Comparison of ENCODE assay signal across 31 cellular contexts in genomic region chr5:89520771-89521170, GRCh38.
"Had no signal": no experiment of that assay in that cellular context is flagged by ENCODE, and none has a peak within 500 bp of the region (broad histone marks: within the 10 kb centered on the region; RNA-seq: fewer than 3 reads in every experiment).

No MANE protein-coding gene starts in this region.

- H3K4me3 Mint-ChIP-seq: activated B cell treated with CpG ODN at 0.5 μM for 24 hours; activated CD8-positive, alpha-beta T cell treated with anti-CD3 and anti-CD28 coated beads for 36 hours; activated naive CD8-positive, alpha-beta T cell; activated T-cell treated with anti-CD3 and anti-CD28 coated beads, Interleukin-2, amount 50 U/mL, for 4 hours; activated T-helper 17 cell treated with anti-CD3 and anti-CD28 coated beads, Interleukin-2, amount 50 U/mL, for 72 hours; T-cell; T-helper 1 cell treated with Interleukin-12 subunit alpha and Interleukin-12 subunit beta and Interleukin-4 antibody, amounts not matched to agents 30 μg/mL and 1 μg/mL, for 36 hours; T-helper 2 cell treated with Interferon-gamma antibody and Interleukin-4, amounts not matched to agents 5 μg/mL and 100 μg/mL, for 36 hours had no signal

- H3K27ac Mint-ChIP-seq: activated B cell treated with CpG ODN at 0.5 μM for 24 hours; activated CD8-positive, alpha-beta T cell treated with anti-CD3 and anti-CD28 coated beads for 36 hours; activated naive CD8-positive, alpha-beta T cell; activated T-helper 17 cell treated with anti-CD3 and anti-CD28 coated beads, Interleukin-2, amount 50 U/mL, for 72 hours; T-cell; T-helper 1 cell treated with Interleukin-12 subunit alpha and Interleukin-12 subunit beta and Interleukin-4 antibody, amounts not matched to agents 30 μg/mL and 1 μg/mL, for 36 hours; T-helper 2 cell treated with Interferon-gamma antibody and Interleukin-4, amounts not matched to agents 5 μg/mL and 100 μg/mL, for 36 hours had no signal

- H3K9me3 Mint-ChIP-seq: activated CD8-positive, alpha-beta T cell treated with anti-CD3 and anti-CD28 coated beads for 36 hours; activated T-cell treated with anti-CD3 and anti-CD28 coated beads, Interleukin-2, amount 50 U/mL, for 4 hours; T-helper 1 cell treated with Interleukin-12 subunit alpha and Interleukin-12 subunit beta and Interleukin-4 antibody, amounts not matched to agents 30 μg/mL and 1 μg/mL, for 36 hours; T-helper 2 cell treated with Interferon-gamma antibody and Interleukin-4, amounts not matched to agents 5 μg/mL and 100 μg/mL, for 36 hours had no signal

- H3K36me3 Mint-ChIP-seq: activated naive CD8-positive, alpha-beta T cell; T-cell had no signal

- H3K4me1 Mint-ChIP-seq: activated B cell treated with CpG ODN at 0.5 μM for 24 hours; activated T-helper 17 cell treated with anti-CD3 and anti-CD28 coated beads, Interleukin-2, amount 50 U/mL, for 72 hours; T-cell had no signal

- DNase-seq: activated B cell treated with CpG ODN at 0.5 μM for 24 hours; activated CD4-positive, alpha-beta T cell treated with anti-CD3 and anti-CD28 coated beads for 48 hours; activated CD4-positive, alpha-beta T cell treated with anti-CD3 and anti-CD28 coated beads, Interleukin-2, amount 50 U/mL, for 1 hour; activated CD4-positive, alpha-beta T cell treated with anti-CD3 and anti-CD28 coated beads, Interleukin-2, amount 50 U/mL, for 48 hours; activated CD8-positive, alpha-beta memory T cell treated with anti-CD3 and anti-CD28 coated beads for 24 hours; activated CD8-positive, alpha-beta T cell treated with anti-CD3 and anti-CD28 coated beads for 36 hours; activated effector memory CD4-positive, alpha-beta T cell treated with Interleukin-2 at 50 U/mL for 16 hours; activated gamma-delta T cell treated with Interleukin-2 at 50 U/mL for 16 hours; activated naive CD4-positive, alpha-beta T cell treated with anti-CD3 and anti-CD28 coated beads, Interleukin-2, amount 50 U/mL, for 16 hours; activated naive CD4-positive, alpha-beta T cell treated with Interleukin-2 at 50 U/mL for 16 hours; activated T-cell treated with anti-CD3 and anti-CD28 coated beads, Interleukin-2, amount 50 U/mL, for 4 hours; amniotic stem cell; anterior cingulate cortex; body of pancreas; caudate nucleus; effector CD8-positive, alpha-beta T cell; esophagus squamous epithelium; foreskin keratinocyte; gastrocnemius medialis; glutamatergic neuron; heart left ventricle; SW 1271; T-cell; T1000; WERI-Rb-1 had no signal

- FAIRE-seq: endometrium, endothelial cell of umbilical vein had no signal

- H3K27me3 Mint-ChIP-seq: activated B cell treated with CpG ODN at 0.5 μM for 24 hours; activated CD8-positive, alpha-beta T cell treated with anti-CD3 and anti-CD28 coated beads for 36 hours; activated naive CD8-positive, alpha-beta T cell; activated T-helper 17 cell treated with anti-CD3 and anti-CD28 coated beads, Interleukin-2, amount 50 U/mL, for 72 hours; T-cell had no signal
